8 cellular contexts compared by ENCODE assay signal in the genomic region with DNA sequence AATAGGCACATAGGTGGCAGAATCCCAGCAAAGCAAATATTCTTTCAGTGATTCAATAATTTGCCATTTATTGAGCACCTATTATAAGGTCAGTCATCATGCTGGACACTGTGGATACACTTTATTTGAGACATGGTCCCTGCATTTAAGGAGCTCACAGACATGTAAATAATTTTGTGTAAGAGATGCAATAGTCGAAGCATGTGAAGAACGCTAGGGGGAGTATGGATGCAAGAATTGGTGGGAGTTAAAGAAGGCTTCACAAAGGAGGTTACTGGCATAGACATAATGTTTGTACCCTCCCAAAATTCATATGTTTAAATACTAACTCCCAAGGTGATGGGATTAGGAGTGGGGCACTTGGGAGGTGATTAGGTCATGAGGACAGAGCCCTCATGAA.
DNase-seq lines count a peak whose midpoint lies in the region; ATAC-seq and TF ChIP-seq lines count a peak whose summit lies in the region.

No MANE protein-coding gene starts in this region.

- H3K36me3 Mint-ChIP-seq in nephron progenitor cell (ENCODE audit: low read depth) = no peaks in the 10 kb centered on the region
- H3K36me3 Mint-ChIP-seq in activated T-cell treated with anti-CD3 and anti-CD28 coated beads, Interleukin-2, amount 50 U/mL, for 4 hours (ENCODE audit: insufficient read depth) = no peaks in the 10 kb centered on the region

- no peak overlapping the region for H3K4me3 Mint-ChIP-seq in nephron progenitor cell
- H3K4me3 Mint-ChIP-seq in activated T-cell treated with anti-CD3 and anti-CD28 coated beads, Interleukin-2, amount 50 U/mL, for 4 hours = no peak overlapping the region

- H3K4me3 ChIP-seq in lower lobe of right lung = no peak overlapping the region

- H3K9me3 Mint-ChIP-seq in nephron progenitor cell = no peaks in the 10 kb centered on the region
- no peaks in the 10 kb centered on the region for H3K9me3 Mint-ChIP-seq in activated T-cell treated with anti-CD3 and anti-CD28 coated beads, Interleukin-2, amount 50 U/mL, for 4 hours

- H3K36me3 ChIP-seq in lower lobe of right lung = no peaks in the 10 kb centered on the region

- ATAC-seq in GM19035 (IDR thresholded peaks at IDR 0.05; ENCODE audit: unreplicated experiment) = peak; percentile 50
- ATAC-seq in activated T-cell treated with anti-CD3 and anti-CD28 coated beads, Interleukin-2, amount 50 U/mL, for 4 hours = no peak
- ATAC-seq in lower lobe of right lung = no peak
- ATAC-seq in HG03139 (IDR thresholded peaks at IDR 0.05; ENCODE audit: unreplicated experiment) = no peak

- H3K4me1 Mint-ChIP-seq in nephron progenitor cell = peaks cover 6% of the 10 kb centered on the region
- H3K4me1 Mint-ChIP-seq in activated T-cell treated with anti-CD3 and anti-CD28 coated beads, Interleukin-2, amount 50 U/mL, for 4 hours (ENCODE audit: low read depth) = no peaks in the 10 kb centered on the region

- H3K9me3 ChIP-seq in lower lobe of right lung = no peaks in the 10 kb centered on the region

- H3K27me3 ChIP-seq in lower lobe of right lung (ENCODE audit: low read depth) = no peaks in the 10 kb centered on the region

- no peak overlapping the region for H3K27ac Mint-ChIP-seq in nephron progenitor cell

- TF ChIP-seq CTCF in nephron progenitor cell (IDR thresholded peaks at IDR 0.05) = peak; percentile 61
- no peak for TF ChIP-seq CTCF in lower lobe of right lung (IDR thresholded peaks at IDR 0.05)

- no peak overlapping the region for H3K27ac ChIP-seq in lower lobe of right lung

- H3K4me1 ChIP-seq in lower lobe of right lung = no peaks in the 10 kb centered on the region

- H3K27me3 Mint-ChIP-seq in nephron progenitor cell (ENCODE audit: low read depth, poor library complexity) = no peaks in the 10 kb centered on the region
- no peaks in the 10 kb centered on the region for H3K27me3 Mint-ChIP-seq in activated T-cell treated with anti-CD3 and anti-CD28 coated beads, Interleukin-2, amount 50 U/mL, for 4 hours (ENCODE audit: low read depth)

- DNase-seq in HuH-7.5 (ENCODE audit: low spot score) (peak; percentile 10), SW 1271 (lab: John Stamatoyannopoulos, UW) (peak; percentile 15 to 47), nephron progenitor cell (no peak), lower lobe of right lung (no peak), DMS79 treated with DMSO at 0.1 percent for 48 hours (lab: John Stamatoyannopoulos, UW) (no peak)
- no peak for DNase-seq in activated T-cell treated with anti-CD3 and anti-CD28 coated beads, Interleukin-2, amount 50 U/mL, for 4 hours

- intact Hi-C loops in lower lobe of right lung (cut with DNase I) = no loop called here

Comparison
In these comparisons a context has a peak if more than half of its experiments do, and no peak if none do; other contexts are left out.
1. DNase-seq: peak in HuH-7.5 (single experiment) and SW 1271 (2 of 2); none in nephron progenitor cell (single experiment), activated T-cell treated with anti-CD3 and anti-CD28 coated beads, Interleukin-2, amount 50 U/mL, for 4 hours (single experiment), lower lobe of right lung (single experiment) and DMS79 treated with DMSO at 0.1 percent for 48 hours (single experiment).